ENCODE assay signal across 23 cellular contexts in genomic region chr6:126660376-126660775, GRCh38.
"Had no signal": no experiment of that assay in that cellular context is flagged by ENCODE, and none has a peak within 500 bp of the region (broad histone marks: within the 10 kb centered on the region; RNA-seq: fewer than 3 reads in every experiment).

No MANE protein-coding gene starts in this region.

- H3K27ac ChIP-seq: HL-60, SJSA1, SK-N-MC had no signal

- FAIRE-seq: HTR-8/SVneo, RCC 7860 had no signal

- H3K27me3 ChIP-seq: MG63, SJSA1 had no signal

- H3K9me3 ChIP-seq: MG63, SJSA1 had no signal

- H3K4me1 ChIP-seq: SJSA1 had no signal

- H3K36me3 ChIP-seq: MG63, SJSA1 had no signal

- H3K4me3 ChIP-seq: MG63, SJSA1, SK-N-MC had no signal

- DNase-seq: Karpas-422, KG1, MG63, NCI-H1092, NCI-H1105 treated with DMSO at 0.1 percent for 48 hours, NCI-H1417 treated with DMSO at 0.1 percent for 48 hours, NCI-H146, NCI-H1694 treated with DMSO at 0.1 percent for 48 hours, NCI-H1930, NCI-H2081, NCI-H2107, NCI-H2227 treated with DMSO at 0.1 percent for 48 hours, NCI-H510A, NCI-H524 treated with DMSO at 0.1 percent for 48 hours, NCI-H774, Right ventricle myocardium superior, RPMI8226, SIG-M5 had no signal
